Comparison of ENCODE assay signal across 15 cellular contexts in the genomic region with DNA sequence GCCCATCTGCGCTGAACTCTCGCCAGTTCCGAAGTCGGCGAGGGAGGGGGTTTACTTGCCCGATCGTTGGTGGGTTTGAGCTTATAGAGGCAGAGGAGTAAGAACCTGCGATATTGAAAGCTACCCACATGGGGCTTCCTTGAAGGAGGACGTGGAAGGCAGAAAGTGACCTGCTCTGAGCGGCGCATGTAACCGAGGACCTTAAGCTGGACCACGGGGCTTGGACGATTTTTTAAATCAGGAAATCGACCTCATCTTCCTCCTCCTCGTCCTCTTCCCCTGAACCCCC. TPM values are rescaled to one million over a fixed set of nuclear protein-coding genes. Genes with fewer than 3 reads are reported as not detected.
DNase-seq lines count a peak whose midpoint lies in the region; ATAC-seq, FAIRE-seq and TF ChIP-seq lines count a peak whose summit lies in the region.
"Had no signal": no experiment of that assay in that cellular context is flagged by ENCODE, and none has a peak within 500 bp of the region (broad histone marks: within the 10 kb centered on the region; RNA-seq: fewer than 3 reads in every experiment).

No MANE protein-coding gene starts in this region.

- CTCF ChIA-PET in HepG2 (lab: Yijun Ruan, JAX; ENCODE audit: low intra/inter-chr PET ratio, low total read pairs): interaction anchor here (0.6 to 3.8 kb wide), 4 partner anchors 66 to 160 kb away, joined by 3 to 47 read pairs (median 22); no protein-coding TSS in a partner anchor

- TF ChIP-seq EP300 in HepG2 (IDR thresholded peaks at IDR 0.05; ENCODE audit: low read depth in 2 of 2, low read length in 2 of 2): no peak
- no peak for TF ChIP-seq EP300 in HepG2 (CRISPR knock-in tag; IDR thresholded peaks at IDR 0.05; ENCODE audit: borderline replicate concordance)

- H3K36me3 ChIP-seq in HepG2 (replicated peaks in 1 of 2; ENCODE audit: control insufficient read depth in 1 of 2, insufficient read depth in 2 of 2, low read length in 2 of 2): no peaks in the 10 kb centered on the region
- H3K36me3 ChIP-seq in right lobe of liver: no peaks in the 10 kb centered on the region
- no peaks in the 10 kb centered on the region for H3K36me3 ChIP-seq in thoracic aorta
- H3K36me3 ChIP-seq in body of pancreas (replicated peaks in 1 of 2; ENCODE audit: insufficient read depth in 1 of 2, low read depth in 2 of 2): no peaks in the 10 kb centered on the region
- H3K36me3 ChIP-seq: BLaER1, SJSA1, stomach had no signal

- TF ChIP-seq CTCF in HepG2 (CRISPR knock-in tag; IDR thresholded peaks at IDR 0.05) (no peak), right lobe of liver (IDR thresholded peaks at IDR 0.05) (no peak), thoracic aorta (IDR thresholded peaks at IDR 0.05) (no peak), body of pancreas (IDR thresholded peaks at IDR 0.05) (no peak)

- H3K4me3 ChIP-seq in HepG2 (replicated peaks in 1 of 3; ENCODE audit: insufficient read depth in 1 of 3, low read depth in 2 of 3, low read length in 3 of 3): no peak overlapping the region; a peak in 1 of 6 replicates
- H3K4me3 ChIP-seq in right lobe of liver: no peak overlapping the region
- peak overlapping the region; percentile 41 for H3K4me3 ChIP-seq in thoracic aorta
- H3K4me3 ChIP-seq in body of pancreas: no peak overlapping the region
- H3K4me3 ChIP-seq: BLaER1, psoas muscle, SJSA1 had no signal

- TF ChIP-seq POLR2A in HepG2 (IDR thresholded peaks at IDR 0.05; ENCODE audit: insufficient read depth in 1 of 2, low read depth in 2 of 2, low read length in 2 of 2) (no peak), right lobe of liver (IDR thresholded peaks at IDR 0.05) (no peak), body of pancreas (IDR thresholded peaks at IDR 0.05) (no peak)

- no peaks in the 10 kb centered on the region for H3K79me2 ChIP-seq in HepG2 (ENCODE audit: insufficient read depth, low read length)

- H3K4me1 Mint-ChIP-seq in T-helper 17 cell (peaks cover 39% of the 10 kb centered on the region), immature natural killer cell (peaks cover 33 to 37% of the 10 kb centered on the region in 2 donors)

- DNase-seq in HepG2 (ENCODE audit: low spot score): no peak
- DNase-seq in right lobe of liver: no peak
- DNase-seq in T-helper 17 cell: no peak
- no peak for DNase-seq in immature natural killer cell
- no peak for DNase-seq in thoracic aorta (ENCODE audit: low spot score)
- no peak for DNase-seq in GOT3 (lab: John Stamatoyannopoulos, UW)
- no peak for DNase-seq in body of pancreas
- no peak for DNase-seq in foreskin melanocyte
- DNase-seq: cerebellar nuclear complex, NCI-H1417 treated with DMSO at 0.1 percent for 48 hours had no signal

- H3K9ac ChIP-seq in HepG2 (ENCODE audit: insufficient read depth, low read depth, low read length): no peak overlapping the region
- H3K9ac ChIP-seq: BLaER1 had no signal

- no peak for FAIRE-seq in HepG2 (lab: Jason Lieb, UNC)

- no peak for TF ChIP-seq RAD21 in HepG2 (CRISPR knock-in tag; IDR thresholded peaks at IDR 0.05)

- POLR2A ChIA-PET in HepG2 (lab: Yijun Ruan, JAX): interaction anchor here (1.0 to 1.6 kb wide), 2 partner anchors 66 to 154 kb away, joined by 4 to 5 read pairs; no protein-coding TSS in a partner anchor

- H3K36me3 Mint-ChIP-seq in T-helper 17 cell (ENCODE audit: low read depth) (peaks cover 3% of the 10 kb centered on the region), immature natural killer cell (no peaks in the 10 kb centered on the region)

- peaks cover 26 to 87% of the 10 kb centered on the region in 2 experiments for H3K27me3 ChIP-seq in HepG2 (ENCODE audit: control insufficient read depth in 1 of 2, insufficient read depth in 2 of 2, low read length in 2 of 2)
- peaks cover 19 to 73% of the 10 kb centered on the region in 2 donors for H3K27me3 ChIP-seq in right lobe of liver
- peaks cover 73% of the 10 kb centered on the region for H3K27me3 ChIP-seq in thoracic aorta (replicated peaks; ENCODE audit: insufficient read depth)
- H3K27me3 ChIP-seq in body of pancreas: peaks cover 0 to 75% of the 10 kb centered on the region in 2 donors

- H3K4me1 ChIP-seq in HepG2 (ENCODE audit: insufficient read depth, low read length) (no peaks in the 10 kb centered on the region), right lobe of liver (peaks cover 0 to 9% (median 0%) of the 10 kb centered on the region in 4 donors), thoracic aorta (ENCODE audit: control insufficient read depth in 1 of 2, low read depth in 2 of 2) (peaks cover 6 to 35% of the 10 kb centered on the region in 2 donors), body of pancreas (peaks cover 24% of the 10 kb centered on the region)
- H3K4me1 ChIP-seq: BLaER1 had no signal

- WGBS in HepG2 (ENCODE audit: low lambda C conversion rate): 9% methylated on average over 16 of the region's 16 CpGs
- WGBS in right lobe of liver (ENCODE audit: insufficient coverage, low coverage, low lambda C conversion rate, missing lambda C conversion rate): 2% methylated on average over 12 of the region's 16 CpGs
- WGBS in body of pancreas, 2 donors: 2% methylated on average over 16 of the region's 16 CpGs

- peaks cover 0 to 4% (median 0%) of the 10 kb centered on the region in 6 donors for H3K9me3 Mint-ChIP-seq in immature natural killer cell

- peak overlapping the region; percentile 11; the same call in 1 of the 2 replicates for H3K4me2 ChIP-seq in HepG2 (ENCODE audit: low read depth, low read length)
- H3K4me2 ChIP-seq: BLaER1 had no signal

- peak overlapping the region; percentile 59 for H3K4me3 Mint-ChIP-seq in T-helper 17 cell
- H3K4me3 Mint-ChIP-seq in immature natural killer cell: peak overlapping the region in 3 of 5 donors; percentile 52 to 67 (median 63)

- H3K27ac ChIP-seq in HepG2 (ENCODE audit: extremely low read length, insufficient read depth, low read length): no peak overlapping the region
- H3K27ac ChIP-seq in right lobe of liver: no peak overlapping the region
- H3K27ac ChIP-seq in thoracic aorta: no peak overlapping the region
- no peak overlapping the region for H3K27ac ChIP-seq in body of pancreas
- H3K27ac ChIP-seq: BLaER1, psoas muscle, SJSA1, stomach had no signal

- intact Hi-C loops in HepG2 (cut with micrococcal nuclease; ENCODE audit: unreplicated experiment) (loop anchor here (2.0 kb wide), 1 partner anchor 154 kb away; no protein-coding TSS in a partner anchor), right lobe of liver (cut with DNase I) (loop anchor here in 1 of 2 donors (10.0 kb wide), 1 partner anchor 60 kb away; no protein-coding TSS in a partner anchor), body of pancreas (cut with DNase I) (loop anchor here (10.0 kb wide), 1 partner anchor 160 kb away; no protein-coding TSS in a partner anchor)

- peaks cover 94% of the 10 kb centered on the region for H3K27me3 Mint-ChIP-seq in T-helper 17 cell
- H3K27me3 Mint-ChIP-seq in immature natural killer cell (ENCODE audit: low read depth in 3 of 3): peaks cover 57 to 84% (median 79%) of the 10 kb centered on the region in 3 donors

- no TSS peak for BruUV-seq in HepG2 (replicated peaks; lab: Mats Ljungman, UMichigan)

- H3K27ac Mint-ChIP-seq in T-helper 17 cell: peak overlapping the region; percentile 53
- H3K27ac Mint-ChIP-seq in immature natural killer cell: no peak overlapping the region

- H4K20me1 ChIP-seq in HepG2 (ENCODE audit: insufficient read depth, low read length): no peaks in the 10 kb centered on the region

- H3K9me3 ChIP-seq in HepG2 (ENCODE audit: low read length): no peaks in the 10 kb centered on the region
- no peaks in the 10 kb centered on the region for H3K9me3 ChIP-seq in right lobe of liver
- H3K9me3 ChIP-seq in T-helper 17 cell (ENCODE audit: control insufficient read depth, low read length, poor library complexity, severe bottlenecking): no peaks in the 10 kb centered on the region
- H3K9me3 ChIP-seq in thoracic aorta: no peaks in the 10 kb centered on the region
- H3K9me3 ChIP-seq in body of pancreas: no peaks in the 10 kb centered on the region
- H3K9me3 ChIP-seq: BLaER1, psoas muscle, SJSA1, stomach had no signal

- in situ Hi-C loops in HepG2 (cut with HindIII; ENCODE audit: extremely low pct_ligation_motif_present, low pct_unique_long_range_greater_than_20kb): loop anchor here (5.0 kb wide), 2 partner anchors 62 to 152 kb away; no protein-coding TSS in a partner anchor

- no peak overlapping the region for H2AFZ ChIP-seq in HepG2 (ENCODE audit: low read length)

- ATAC-seq in HepG2 (peak; percentile 10), right lobe of liver (no peak), T-helper 17 cell (no peak), thoracic aorta (ENCODE audit: insufficient number of reproducible peaks, low FRiP score, low read depth) (no peak), body of pancreas (no peak)

RNA-seq across cellular contexts. Expression of a gene that starts 2.0 kb away (rescaled TPM):
- total RNA-seq in HepG2 (2016; rRNA removed; fragmentation: Illumina TruSeq; extraction: Trizol) (not detected in 2 replicates), right lobe of liver (not detected), T-helper 17 cell (not detected), thoracic aorta (not detected), body of pancreas (not detected)
- total RNA-seq in HepG2 (2016; cell fraction: cytosol; rRNA removed; fragmentation: Illumina TruSeq; extraction: Trizol; ENCODE audit: low read depth): not detected in 2 replicates
- total RNA-seq in HepG2 (2016; cell fraction: insoluble cytoplasmic fraction; rRNA removed; fragmentation: Illumina TruSeq; extraction: Trizol): not detected in 2 replicates
- total RNA-seq in HepG2 (2016; cell fraction: membrane; rRNA removed; fragmentation: Illumina TruSeq; extraction: Trizol): not detected in 2 replicates
- not detected in 2 replicates for total RNA-seq in HepG2 (2016; cell fraction: nucleus; rRNA removed; fragmentation: Illumina TruSeq; extraction: Trizol)
- polyA plus RNA-seq in HepG2 (2011; rRNA removed) (not detected in 2 replicates), immature natural killer cell (not detected)
- polyA plus RNA-seq in HepG2 (2011; cell fraction: cytosol; rRNA removed): not detected in 2 replicates
- polyA plus RNA-seq in HepG2 (2011; cell fraction: nucleus; rRNA removed): not detected in 2 replicates
- not detected in 2 replicates for polyA plus RNA-seq in HepG2 (2012)
- polyA plus RNA-seq in HepG2 (2016; cell fraction: cytosol; fragmentation: Illumina TruSeq; extraction: Trizol; ENCODE audit: low read depth): not detected in 2 replicates
- not detected in 2 replicates for polyA plus RNA-seq in HepG2 (2016; cell fraction: insoluble cytoplasmic fraction; fragmentation: Illumina TruSeq; extraction: Trizol; ENCODE audit: low read depth)
- polyA plus RNA-seq in HepG2 (2016; cell fraction: membrane; fragmentation: Illumina TruSeq; extraction: Trizol; ENCODE audit: low read depth): not detected in 2 replicates
- polyA plus RNA-seq in HepG2 (2016; cell fraction: nucleus; fragmentation: Illumina TruSeq; extraction: Trizol; ENCODE audit: insufficient read depth, low read depth): not detected in 2 replicates
- not detected in 2 replicates for polyA minus RNA-seq in HepG2 (2011; rRNA and poly(A)+ RNA removed; ENCODE audit: low replicate concordance)
- not detected in 2 replicates for polyA minus RNA-seq in HepG2 (2011; cell fraction: cytosol; rRNA and poly(A)+ RNA removed)
- polyA minus RNA-seq in HepG2 (2011; cell fraction: nucleus; rRNA and poly(A)+ RNA removed): not detected in 2 replicates
- total RNA-seq: esophagus mucosa, psoas muscle, SJSA1, stomach had no signal
- polyA plus RNA-seq: psoas muscle, stomach had no signal

RNA-seq across cellular contexts. Expression of a gene that starts 2.6 kb away (rescaled TPM):
- not detected in 2 replicates for total RNA-seq in HepG2 (2016; rRNA removed; fragmentation: Illumina TruSeq; extraction: Trizol)
- not detected in 2 replicates for total RNA-seq in HepG2 (2016; cell fraction: cytosol; rRNA removed; fragmentation: Illumina TruSeq; extraction: Trizol; ENCODE audit: low read depth)
- total RNA-seq in HepG2 (2016; cell fraction: insoluble cytoplasmic fraction; rRNA removed; fragmentation: Illumina TruSeq; extraction: Trizol): not detected in 2 replicates
- total RNA-seq in HepG2 (2016; cell fraction: membrane; rRNA removed; fragmentation: Illumina TruSeq; extraction: Trizol): not detected in 2 replicates
- total RNA-seq in HepG2 (2016; cell fraction: nucleus; rRNA removed; fragmentation: Illumina TruSeq; extraction: Trizol): not detected in 2 replicates
- polyA plus RNA-seq in HepG2 (2011; rRNA removed): not detected in 2 replicates
- polyA plus RNA-seq in HepG2 (2011; cell fraction: cytosol; rRNA removed): not detected in 2 replicates
- polyA plus RNA-seq in HepG2 (2011; cell fraction: nucleus; rRNA removed): not detected in 2 replicates
- not detected in 2 replicates for polyA plus RNA-seq in HepG2 (2012)
- not detected in 2 replicates for polyA plus RNA-seq in HepG2 (2016; cell fraction: cytosol; fragmentation: Illumina TruSeq; extraction: Trizol; ENCODE audit: low read depth)
- not detected in 2 replicates for polyA plus RNA-seq in HepG2 (2016; cell fraction: insoluble cytoplasmic fraction; fragmentation: Illumina TruSeq; extraction: Trizol; ENCODE audit: low read depth)
- polyA plus RNA-seq in HepG2 (2016; cell fraction: membrane; fragmentation: Illumina TruSeq; extraction: Trizol; ENCODE audit: low read depth): not detected in 2 replicates
- not detected in 2 replicates for polyA plus RNA-seq in HepG2 (2016; cell fraction: nucleus; fragmentation: Illumina TruSeq; extraction: Trizol; ENCODE audit: insufficient read depth, low read depth)
- not detected in 2 replicates for polyA minus RNA-seq in HepG2 (2011; rRNA and poly(A)+ RNA removed; ENCODE audit: low replicate concordance)
- polyA minus RNA-seq in HepG2 (2011; cell fraction: cytosol; rRNA and poly(A)+ RNA removed): not detected in 2 replicates
- not detected in 2 replicates for polyA minus RNA-seq in HepG2 (2011; cell fraction: nucleus; rRNA and poly(A)+ RNA removed)
- not detected for total RNA-seq in right lobe of liver
- not detected for total RNA-seq in T-helper 17 cell
- not detected for polyA plus RNA-seq in immature natural killer cell
- not detected for total RNA-seq in thoracic aorta
- not detected for total RNA-seq in body of pancreas
- total RNA-seq: esophagus mucosa, psoas muscle, SJSA1, stomach had no signal
- polyA plus RNA-seq: psoas muscle, stomach had no signal

RNA-seq across cellular contexts. Expression of a gene that starts 3.6 kb away (rescaled TPM):
- total RNA-seq in HepG2 (2016; rRNA removed; fragmentation: Illumina TruSeq; extraction: Trizol) (not detected in 2 replicates), right lobe of liver (not detected), T-helper 17 cell (not detected), thoracic aorta (not detected), body of pancreas (not detected)
- total RNA-seq in HepG2 (2016; cell fraction: cytosol; rRNA removed; fragmentation: Illumina TruSeq; extraction: Trizol; ENCODE audit: low read depth): not detected in 2 replicates
- total RNA-seq in HepG2 (2016; cell fraction: insoluble cytoplasmic fraction; rRNA removed; fragmentation: Illumina TruSeq; extraction: Trizol): not detected in 2 replicates
- total RNA-seq in HepG2 (2016; cell fraction: membrane; rRNA removed; fragmentation: Illumina TruSeq; extraction: Trizol): not detected in 2 replicates
- total RNA-seq in HepG2 (2016; cell fraction: nucleus; rRNA removed; fragmentation: Illumina TruSeq; extraction: Trizol): not detected in 2 replicates
- polyA plus RNA-seq in HepG2 (2011; rRNA removed) (not detected in 2 replicates), immature natural killer cell (not detected)
- not detected in 2 replicates for polyA plus RNA-seq in HepG2 (2011; cell fraction: cytosol; rRNA removed)
- not detected in 2 replicates for polyA plus RNA-seq in HepG2 (2011; cell fraction: nucleus; rRNA removed)
- not detected in 2 replicates for polyA plus RNA-seq in HepG2 (2012)
- not detected in 2 replicates for polyA plus RNA-seq in HepG2 (2016; cell fraction: cytosol; fragmentation: Illumina TruSeq; extraction: Trizol; ENCODE audit: low read depth)
- not detected in 2 replicates for polyA plus RNA-seq in HepG2 (2016; cell fraction: insoluble cytoplasmic fraction; fragmentation: Illumina TruSeq; extraction: Trizol; ENCODE audit: low read depth)
- polyA plus RNA-seq in HepG2 (2016; cell fraction: membrane; fragmentation: Illumina TruSeq; extraction: Trizol; ENCODE audit: low read depth): not detected in 2 replicates
- polyA plus RNA-seq in HepG2 (2016; cell fraction: nucleus; fragmentation: Illumina TruSeq; extraction: Trizol; ENCODE audit: insufficient read depth, low read depth): not detected in 2 replicates
- polyA minus RNA-seq in HepG2 (2011; rRNA and poly(A)+ RNA removed; ENCODE audit: low replicate concordance): 0.82 TPM in 1 of 2 replicates, not detected in the other
- not detected in 2 replicates for polyA minus RNA-seq in HepG2 (2011; cell fraction: cytosol; rRNA and poly(A)+ RNA removed)
- polyA minus RNA-seq in HepG2 (2011; cell fraction: nucleus; rRNA and poly(A)+ RNA removed): not detected in 2 replicates
- total RNA-seq: esophagus mucosa, psoas muscle, SJSA1 had no signal
- polyA plus RNA-seq: psoas muscle had no signal
